ENCODE assay signal across 28 cellular contexts in the genomic region with DNA sequence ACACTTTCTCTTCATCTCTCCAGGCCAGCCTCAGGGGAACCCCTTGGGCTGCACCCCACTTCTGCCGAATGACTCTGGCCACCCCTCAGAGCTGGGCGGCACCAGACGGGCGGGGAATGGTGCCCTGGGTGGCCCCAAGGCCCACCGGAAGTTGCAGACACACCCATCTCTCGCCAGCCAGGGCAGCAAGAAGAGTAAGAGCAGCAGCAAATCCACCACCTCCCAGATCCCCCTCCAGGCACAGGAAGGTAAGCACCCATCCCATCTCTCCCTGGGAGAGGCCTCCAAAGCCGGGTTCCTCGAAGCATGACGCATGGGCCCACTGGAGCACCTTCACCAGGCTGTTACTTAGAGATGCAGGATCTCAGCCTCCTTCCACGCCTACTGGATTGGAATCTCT. TPM values are rescaled to one million over a fixed set of nuclear protein-coding genes. Genes with fewer than 3 reads are reported as not detected.
"Had no signal": no experiment of that assay in that cellular context is flagged by ENCODE, and none has a peak within 500 bp of the region (broad histone marks: within the 10 kb centered on the region; RNA-seq: fewer than 3 reads in every experiment).

No MANE protein-coding gene starts in this region.

- H3K36me3 ChIP-seq: colonic mucosa, gastroesophageal sphincter, neutrophil, ovary, thyroid gland, upper lobe of left lung had no signal

- H3K27ac ChIP-seq: cardiac muscle cell, colonic mucosa, gastroesophageal sphincter, neutrophil, ovary, psoas muscle, stomach, thyroid gland, upper lobe of left lung had no signal

- H3K4me3 Mint-ChIP-seq: activated CD4-positive, alpha-beta T cell treated with anti-CD3 and anti-CD28 coated beads for 36 hours; activated CD8-positive, alpha-beta memory T cell treated with anti-CD3 and anti-CD28 coated beads, Interleukin-2, amount 10 ng/mL, durations not matched to agents 7 days and 5 days; activated CD8-positive, alpha-beta T cell treated with anti-CD3 and anti-CD28 coated beads, Interleukin-2, amount 10 ng/mL, durations not matched to agents 7 days and 5 days; stimulated activated naive B cell treated with anti-CD40 and anti-IgM and Interleukin-4, amounts not matched to agents 10 μg/mL and 1 μg/mL and 100 μg/mL, for 72 hours had no signal

- H3K4me1 ChIP-seq: colonic mucosa, gastroesophageal sphincter, psoas muscle, thyroid gland had no signal

- H3K4me1 Mint-ChIP-seq: activated CD4-positive, alpha-beta T cell treated with anti-CD3 and anti-CD28 coated beads for 36 hours; activated CD8-positive, alpha-beta memory T cell treated with anti-CD3 and anti-CD28 coated beads, Interleukin-2, amount 10 ng/mL, durations not matched to agents 7 days and 5 days; stimulated activated naive B cell treated with anti-CD40 and anti-IgM and Interleukin-4, amounts not matched to agents 10 μg/mL and 1 μg/mL and 100 μg/mL, for 72 hours had no signal

- H3K9me3 Mint-ChIP-seq: activated naive CD4-positive, alpha-beta T cell treated with anti-CD3 and anti-CD28 coated beads, Interleukin-2, amount 50 U/mL, for 72 hours; nephron; stimulated activated naive B cell treated with anti-CD40 and anti-IgM and Interleukin-4, amounts not matched to agents 10 μg/mL and 1 μg/mL and 100 μg/mL, for 72 hours had no signal

- H3K4me2 ChIP-seq: smooth muscle cell had no signal

- H3K27me3 ChIP-seq: cardiac muscle cell, colonic mucosa, neutrophil, ovary, thyroid gland, upper lobe of left lung had no signal

- H3K36me3 Mint-ChIP-seq: activated CD8-positive, alpha-beta memory T cell treated with anti-CD3 and anti-CD28 coated beads, Interleukin-2, amount 10 ng/mL, durations not matched to agents 7 days and 5 days; activated naive CD4-positive, alpha-beta T cell treated with anti-CD3 and anti-CD28 coated beads, Interleukin-2, amount 50 U/mL, for 72 hours; stimulated activated naive B cell treated with anti-CD40 and anti-IgM and Interleukin-4, amounts not matched to agents 10 μg/mL and 1 μg/mL and 100 μg/mL, for 72 hours had no signal

- H3K9me3 ChIP-seq: colonic mucosa, gastroesophageal sphincter, neutrophil, ovary, psoas muscle, stomach, thyroid gland, upper lobe of left lung had no signal

- ATAC-seq: activated CD4-positive, alpha-beta T cell treated with anti-CD3 and anti-CD28 coated beads for 36 hours; activated CD8-positive, alpha-beta memory T cell treated with anti-CD3 and anti-CD28 coated beads, Interleukin-2, amount 10 ng/mL, durations not matched to agents 7 days and 5 days; activated CD8-positive, alpha-beta T cell treated with anti-CD3 and anti-CD28 coated beads, Interleukin-2, amount 10 ng/mL, durations not matched to agents 7 days and 5 days; activated naive CD4-positive, alpha-beta T cell treated with anti-CD3 and anti-CD28 coated beads, Interleukin-2, amount 50 U/mL, for 72 hours; gastroesophageal sphincter; left lobe of liver; psoas muscle; stimulated activated naive B cell treated with anti-CD40 and anti-IgM and Interleukin-4, amounts not matched to agents 10 μg/mL and 1 μg/mL and 100 μg/mL, for 72 hours had no signal

- H3K4me3 ChIP-seq: cardiac muscle cell, colonic mucosa, gastroesophageal sphincter, lung, ovary, psoas muscle, smooth muscle cell, stomach, thyroid gland, upper lobe of left lung had no signal

- DNase-seq: activated CD4-positive, alpha-beta T cell treated with anti-CD3 and anti-CD28 coated beads for 36 hours; activated CD4-positive, CD25-positive, alpha-beta regulatory T cell; activated CD8-positive, alpha-beta memory T cell treated with anti-CD3 and anti-CD28 coated beads, Interleukin-2, amount 10 ng/mL, durations not matched to agents 7 days and 5 days; activated CD8-positive, alpha-beta T cell treated with anti-CD3 and anti-CD28 coated beads, Interleukin-2, amount 10 ng/mL, durations not matched to agents 7 days and 5 days; activated naive CD4-positive, alpha-beta T cell; activated T-cell treated with anti-CD3 and anti-CD28 coated beads, Interleukin-2, amount 50 U/mL, for 48 hours; cerebellar nuclear complex; colonic mucosa; effector CD8-positive, alpha-beta T cell; hippocampal formation; kidney glomerular epithelial cell; mesendoderm; psoas muscle; stimulated activated CD4-positive, alpha-beta T cell treated with anti-CD3 and anti-CD28 coated beads, Interleukin-1b, Interleukin-23, amount 100 ng/mL, for 48 hours; stimulated activated naive B cell treated with anti-CD40 and anti-IgM and Interleukin-4, amounts not matched to agents 10 μg/mL and 1 μg/mL and 100 μg/mL, for 72 hours; stomach; thyroid gland; upper lobe of left lung had no signal

- H3K27ac Mint-ChIP-seq: activated CD4-positive, alpha-beta T cell treated with anti-CD3 and anti-CD28 coated beads for 36 hours; activated CD8-positive, alpha-beta memory T cell treated with anti-CD3 and anti-CD28 coated beads, Interleukin-2, amount 10 ng/mL, durations not matched to agents 7 days and 5 days; activated CD8-positive, alpha-beta T cell treated with anti-CD3 and anti-CD28 coated beads, Interleukin-2, amount 10 ng/mL, durations not matched to agents 7 days and 5 days; activated naive CD4-positive, alpha-beta T cell treated with anti-CD3 and anti-CD28 coated beads, Interleukin-2, amount 50 U/mL, for 72 hours; stimulated activated naive B cell treated with anti-CD40 and anti-IgM and Interleukin-4, amounts not matched to agents 10 μg/mL and 1 μg/mL and 100 μg/mL, for 72 hours had no signal

RNA-seq across cellular contexts. Expression of gene MDFI, which starts 11.3 kb away (rescaled TPM):
- total RNA-seq: activated CD4-positive, alpha-beta T cell treated with anti-CD3 and anti-CD28 coated beads for 36 hours; activated CD8-positive, alpha-beta memory T cell treated with anti-CD3 and anti-CD28 coated beads, Interleukin-2, amount 10 ng/mL, durations not matched to agents 7 days and 5 days; activated CD8-positive, alpha-beta T cell treated with anti-CD3 and anti-CD28 coated beads, Interleukin-2, amount 10 ng/mL, durations not matched to agents 7 days and 5 days; activated naive CD4-positive, alpha-beta T cell treated with anti-CD3 and anti-CD28 coated beads, Interleukin-2, amount 50 U/mL, for 72 hours; left lobe of liver; T-helper 1 cell treated with Interleukin-12 subunit alpha and Interleukin-12 subunit beta and Interleukin-4 antibody, amounts not matched to agents 30 ng/mL and 1 ng/mL, for 36 hours had no signal
